1 cellular context compared by ENCODE assay signal in the genomic region with DNA sequence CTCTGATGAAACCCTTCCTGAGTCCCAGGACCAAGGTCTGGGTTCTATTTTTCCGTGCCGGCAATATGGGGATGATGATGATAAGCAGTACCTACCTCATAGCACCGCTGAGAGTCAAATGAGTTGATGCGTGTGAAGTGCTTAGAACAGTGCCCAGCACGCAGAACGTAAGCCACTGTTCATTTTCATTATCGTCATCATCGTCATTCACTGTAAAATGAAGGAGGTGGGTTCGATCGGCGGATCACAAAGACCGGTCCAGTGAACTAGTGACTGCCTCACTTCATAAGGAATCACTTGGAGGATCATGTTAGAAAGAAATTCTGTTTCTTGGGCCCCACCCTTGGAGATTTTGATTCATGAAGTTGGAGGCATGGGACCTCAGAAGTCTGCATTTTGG.
TF ChIP-seq lines count a peak whose summit lies in the region.

No MANE protein-coding gene starts in this region.

TF ChIP-seq in K562, 482 proteins besides CTCF, POLR2A, EP300 and RAD21 (continued from another document):
- TF ChIP-seq CBX8 (IDR thresholded peaks at IDR 0.05; ENCODE audit: borderline replicate concordance, extremely low read depth, low read depth, low read length, poor library complexity, severe bottlenecking): no peak
- TF ChIP-seq JUN (IDR thresholded peaks at IDR 0.05; ENCODE audit: borderline replicate concordance, low read depth, low read length): no peak
- no peak for TF ChIP-seq JUN (CRISPR knock-in tag; IDR thresholded peaks at IDR 0.05; ENCODE audit: borderline replicate concordance)
- TF ChIP-seq, protein P1, sequence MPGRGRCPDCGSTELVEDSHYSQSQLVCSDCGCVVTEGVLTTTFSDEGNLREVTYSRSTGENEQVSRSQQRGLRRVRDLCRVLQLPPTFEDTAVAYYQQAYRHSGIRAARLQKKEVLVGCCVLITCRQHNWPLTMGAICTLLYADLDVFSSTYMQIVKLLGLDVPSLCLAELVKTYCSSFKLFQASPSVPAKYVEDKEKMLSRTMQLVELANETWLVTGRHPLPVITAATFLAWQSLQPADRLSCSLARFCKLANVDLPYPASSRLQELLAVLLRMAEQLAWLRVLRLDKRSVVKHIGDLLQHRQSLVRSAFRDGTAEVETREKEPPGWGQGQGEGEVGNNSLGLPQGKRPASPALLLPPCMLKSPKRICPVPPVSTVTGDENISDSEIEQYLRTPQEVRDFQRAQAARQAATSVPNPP (IDR thresholded peaks at IDR 0.05; ENCODE audit: borderline replicate concordance, insufficient read depth, insufficient read length): no peak
- TF ChIP-seq GATA2 (CRISPR knock-in tag; IDR thresholded peaks at IDR 0.05): no peak
- no peak for TF ChIP-seq TEAD2 (tag; IDR thresholded peaks at IDR 0.05)
- no peak for TF ChIP-seq GABPA (tag; conservative IDR thresholded peaks at IDR 0.05; ENCODE audit: low read depth)
- TF ChIP-seq ZNF174 (CRISPR knock-in tag; IDR thresholded peaks at IDR 0.05): no peak
- TF ChIP-seq, protein P2, sequence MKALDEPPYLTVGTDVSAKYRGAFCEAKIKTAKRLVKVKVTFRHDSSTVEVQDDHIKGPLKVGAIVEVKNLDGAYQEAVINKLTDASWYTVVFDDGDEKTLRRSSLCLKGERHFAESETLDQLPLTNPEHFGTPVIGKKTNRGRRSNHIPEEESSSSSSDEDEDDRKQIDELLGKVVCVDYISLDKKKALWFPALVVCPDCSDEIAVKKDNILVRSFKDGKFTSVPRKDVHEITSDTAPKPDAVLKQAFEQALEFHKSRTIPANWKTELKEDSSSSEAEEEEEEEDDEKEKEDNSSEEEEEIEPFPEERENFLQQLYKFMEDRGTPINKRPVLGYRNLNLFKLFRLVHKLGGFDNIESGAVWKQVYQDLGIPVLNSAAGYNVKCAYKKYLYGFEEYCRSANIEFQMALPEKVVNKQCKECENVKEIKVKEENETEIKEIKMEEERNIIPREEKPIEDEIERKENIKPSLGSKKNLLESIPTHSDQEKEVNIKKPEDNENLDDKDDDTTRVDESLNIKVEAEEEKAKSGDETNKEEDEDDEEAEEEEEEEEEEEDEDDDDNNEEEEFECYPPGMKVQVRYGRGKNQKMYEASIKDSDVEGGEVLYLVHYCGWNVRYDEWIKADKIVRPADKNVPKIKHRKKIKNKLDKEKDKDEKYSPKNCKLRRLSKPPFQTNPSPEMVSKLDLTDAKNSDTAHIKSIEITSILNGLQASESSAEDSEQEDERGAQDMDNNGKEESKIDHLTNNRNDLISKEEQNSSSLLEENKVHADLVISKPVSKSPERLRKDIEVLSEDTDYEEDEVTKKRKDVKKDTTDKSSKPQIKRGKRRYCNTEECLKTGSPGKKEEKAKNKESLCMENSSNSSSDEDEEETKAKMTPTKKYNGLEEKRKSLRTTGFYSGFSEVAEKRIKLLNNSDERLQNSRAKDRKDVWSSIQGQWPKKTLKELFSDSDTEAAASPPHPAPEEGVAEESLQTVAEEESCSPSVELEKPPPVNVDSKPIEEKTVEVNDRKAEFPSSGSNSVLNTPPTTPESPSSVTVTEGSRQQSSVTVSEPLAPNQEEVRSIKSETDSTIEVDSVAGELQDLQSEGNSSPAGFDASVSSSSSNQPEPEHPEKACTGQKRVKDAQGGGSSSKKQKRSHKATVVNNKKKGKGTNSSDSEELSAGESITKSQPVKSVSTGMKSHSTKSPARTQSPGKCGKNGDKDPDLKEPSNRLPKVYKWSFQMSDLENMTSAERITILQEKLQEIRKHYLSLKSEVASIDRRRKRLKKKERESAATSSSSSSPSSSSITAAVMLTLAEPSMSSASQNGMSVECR (CRISPR knock-in tag; IDR thresholded peaks at IDR 0.05): no peak
- TF ChIP-seq CREM (IDR thresholded peaks at IDR 0.05; ENCODE audit: low read depth): no peak
- no peak for TF ChIP-seq ETV6 (IDR thresholded peaks at IDR 0.05; ENCODE audit: borderline replicate concordance in 1 of 2, low read depth in 2 of 2, low read length in 1 of 2)
- TF ChIP-seq ETV6 (CRISPR knock-in tag; IDR thresholded peaks at IDR 0.05; ENCODE audit: borderline replicate concordance): no peak
- TF ChIP-seq, protein P3, sequence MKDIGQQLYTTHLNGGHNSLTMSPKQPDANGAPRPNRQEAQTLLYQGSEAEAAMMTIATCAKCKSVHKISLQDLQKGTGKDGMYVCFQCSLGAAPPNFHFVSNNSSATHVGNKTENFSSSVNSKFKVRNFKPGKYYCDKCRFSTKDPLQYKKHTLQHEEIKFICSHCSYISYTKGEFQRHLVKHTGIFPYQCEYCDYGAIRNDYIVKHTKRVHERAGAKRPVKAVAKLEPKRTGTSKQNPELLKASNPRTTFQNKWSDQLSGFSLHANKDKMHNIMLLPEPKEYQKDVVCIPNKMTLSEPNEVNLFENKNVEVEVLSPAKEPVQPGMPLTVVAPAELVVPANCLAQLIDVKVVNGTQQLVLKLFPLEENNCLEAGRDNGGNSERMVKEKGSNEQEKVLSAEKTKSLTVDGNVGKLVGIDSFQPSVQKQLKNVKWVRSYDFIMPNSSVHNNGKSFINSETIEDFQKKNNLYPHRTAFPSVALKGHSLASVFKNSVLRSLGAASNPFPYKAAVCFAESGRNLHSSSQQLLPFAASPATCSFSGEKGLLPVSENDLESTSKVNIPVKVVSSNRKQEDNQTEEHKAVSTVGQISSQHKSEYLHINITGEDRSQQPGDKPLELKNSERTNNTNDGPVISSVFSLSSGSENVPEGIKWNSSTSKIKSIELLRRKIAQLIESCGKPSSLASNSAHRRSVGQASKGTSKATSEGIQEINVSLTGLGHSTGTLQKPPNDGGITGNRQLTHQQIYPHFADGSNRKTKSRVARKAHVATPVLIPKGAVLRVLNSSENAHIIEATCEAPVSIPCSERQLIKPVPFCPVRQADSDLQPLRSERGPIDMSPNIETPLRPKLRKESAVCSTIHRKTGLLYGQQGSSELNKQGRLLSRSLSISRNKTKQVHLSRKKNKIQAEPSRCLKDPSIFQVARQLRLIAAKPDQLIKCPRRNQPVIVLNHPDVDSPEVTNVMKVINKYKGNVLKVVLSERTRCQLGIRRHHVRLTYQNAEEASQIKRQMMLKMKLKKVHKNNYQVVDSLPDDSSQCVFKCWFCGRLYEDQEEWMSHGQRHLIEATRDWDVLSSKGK (CRISPR knock-in tag; IDR thresholded peaks at IDR 0.05): no peak
